Comparison of ENCODE assay signal across 18 cellular contexts in the genomic region with DNA sequence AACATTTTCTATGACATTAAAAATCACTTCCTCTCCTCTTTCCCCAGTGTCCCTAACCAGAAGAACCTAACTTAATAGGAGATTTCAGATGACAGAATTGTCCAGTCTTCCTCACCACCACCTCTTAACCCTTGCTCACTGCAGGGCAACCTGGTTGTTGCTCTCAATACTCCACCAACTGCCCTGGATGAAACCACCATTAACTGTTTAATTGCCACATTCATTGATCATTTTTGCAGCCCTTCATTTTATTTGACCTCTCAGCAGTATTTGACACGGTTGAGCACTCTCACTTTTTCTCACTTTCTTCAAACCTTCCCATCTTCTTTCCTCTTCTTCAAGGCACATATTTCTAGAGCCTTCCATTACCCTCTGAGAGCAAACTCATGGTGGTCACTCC.
"Had no signal": no experiment of that assay in that cellular context is flagged by ENCODE, and none has a peak within 500 bp of the region (broad histone marks: within the 10 kb centered on the region; RNA-seq: fewer than 3 reads in every experiment).

No MANE protein-coding gene starts in this region.

- H3K4me3 Mint-ChIP-seq: neural crest cell; stimulated activated effector memory CD8-positive, alpha-beta T cell treated with anti-CD3 and anti-CD28 coated beads, Interleukin-12 subunit alpha, Interleukin-12 subunit beta, amount 100 ng/mL, for 72 hours had no signal

- H3K27ac ChIP-seq: foreskin keratinocyte, upper lobe of left lung had no signal

- ATAC-seq: activated CD4-positive, CD25-positive, alpha-beta regulatory T cell treated with anti-CD3 and anti-CD28 coated beads, Interleukin-2, amount 50 U/mL, for 24 hours; esophagus mucosa; foreskin keratinocyte; heart left ventricle; stimulated activated effector memory CD8-positive, alpha-beta T cell treated with anti-CD3 and anti-CD28 coated beads, Interleukin-12 subunit alpha, Interleukin-12 subunit beta, amount 100 ng/mL, for 72 hours had no signal

- FAIRE-seq: pancreas, small intestine had no signal

- H3K27me3 ChIP-seq: adrenal gland, foreskin keratinocyte, heart left ventricle, pancreas, upper lobe of left lung had no signal

- H3K4me3 ChIP-seq: adrenal gland, heart left ventricle, pancreas, upper lobe of left lung had no signal

- H3K9me3 ChIP-seq: adrenal gland, heart left ventricle, pancreas, upper lobe of left lung had no signal

- DNase-seq: activated CD4-positive, alpha-beta T cell treated with anti-CD3 and anti-CD28 coated beads, Interleukin-2, amount 50 U/mL, for 4 hours; activated naive CD4-positive, alpha-beta T cell treated with anti-CD3 and anti-CD28 coated beads, Interleukin-2, amount 50 U/mL, for 16 hours; activated T-cell treated with anti-CD3 and anti-CD28 coated beads, Interleukin-2, amount 50 U/mL, for 1 hour; adrenal gland; central memory CD4-positive, alpha-beta T cell; cortex of kidney; foreskin keratinocyte; heart left ventricle; islet precursor cell; left ventricle myocardium superior; pancreas; substantia nigra; upper lobe of left lung had no signal

- H3K36me3 ChIP-seq: adrenal gland, heart left ventricle, pancreas, upper lobe of left lung had no signal

- H3K27ac Mint-ChIP-seq: stimulated activated effector memory CD8-positive, alpha-beta T cell treated with anti-CD3 and anti-CD28 coated beads, Interleukin-12 subunit alpha, Interleukin-12 subunit beta, amount 100 ng/mL, for 72 hours had no signal

- H3K9me3 Mint-ChIP-seq: stimulated activated effector memory CD8-positive, alpha-beta T cell treated with anti-CD3 and anti-CD28 coated beads, Interleukin-12 subunit alpha, Interleukin-12 subunit beta, amount 100 ng/mL, for 72 hours had no signal
